Comparison of ENCODE assay signal across 17 cellular contexts in genomic region chr10:109846832-109847231, GRCh38.
DNase-seq lines count a peak whose midpoint lies in the region; ATAC-seq and TF ChIP-seq lines count a peak whose summit lies in the region.
"Had no signal": no experiment of that assay in that cellular context is flagged by ENCODE, and none has a peak within 500 bp of the region (broad histone marks: within the 10 kb centered on the region; RNA-seq: fewer than 3 reads in every experiment).

No MANE protein-coding gene starts in this region.

- H3K79me2 ChIP-seq in neural progenitor cell (ENCODE audit: low read depth) (no peaks in the 10 kb centered on the region), OCI-LY7 (ENCODE audit: insufficient read depth, low read depth, low read length) (no peaks in the 10 kb centered on the region)

- peaks cover 13% of the 10 kb centered on the region for H3K4me1 Mint-ChIP-seq in T-helper 17 cell
- peaks cover 7% of the 10 kb centered on the region for H3K4me1 Mint-ChIP-seq in neural progenitor cell
- H3K4me1 Mint-ChIP-seq: B cell had no signal

- H3K4me3 ChIP-seq in HEK293 (ENCODE audit: low read depth, low read length) (no peak overlapping the region), neural progenitor cell (no peak overlapping the region), OCI-LY7 (ENCODE audit: low read depth, low read length, poor library complexity, severe bottlenecking) (no peak overlapping the region)
- H3K4me3 ChIP-seq: HAP-1 had no signal

- no peak overlapping the region for H3K9ac ChIP-seq in neural progenitor cell

- intact Hi-C loops in OCI-LY7 (cut with micrococcal nuclease; ENCODE audit: unreplicated experiment), result no loop called here

- CTCF ChIA-PET in HEK293 (lab: Yijun Ruan, JAX), result no interaction called here
- CTCF ChIA-PET in OCI-LY7 (lab: Charles Lee; ENCODE audit: unreplicated experiment), result no interaction called here

- H3K4me3 Mint-ChIP-seq in T-helper 17 cell (no peak overlapping the region), neural progenitor cell (no peak overlapping the region)
- H3K4me3 Mint-ChIP-seq: B cell; CD4-positive, alpha-beta memory T cell; HFFc6 had no signal

- peak overlapping the region; percentile 23 for H2AFZ ChIP-seq in neural progenitor cell (replicated peaks)
- no peak overlapping the region for H2AFZ ChIP-seq in OCI-LY7 (ENCODE audit: low read length)

- DNase-seq in T-helper 17 cell (no peak), left kidney (ENCODE audit: low read depth, low spot score) (peak; percentile 25), neural progenitor cell (ENCODE audit: low spot score) (no peak), NCI-H510A (lab: John Stamatoyannopoulos, UW) (no peak), NCI-H446 treated with DMSO at 0.1 percent for 48 hours (lab: John Stamatoyannopoulos, UW) (no peak), NCI-H2029 treated with DMSO at 0.1 percent for 48 hours (lab: John Stamatoyannopoulos, UW) (no peak), OCI-LY7 (ENCODE audit: low spot score) (no peak)
- DNase-seq: ACHN; CD4-positive, alpha-beta memory T cell; DMS79; GDM1; GOT3; HFFc6 had no signal

- H3K36me3 Mint-ChIP-seq in T-helper 17 cell (ENCODE audit: low read depth) (peaks cover 10% of the 10 kb centered on the region), neural progenitor cell (no peaks in the 10 kb centered on the region)
- H3K36me3 Mint-ChIP-seq: CD4-positive, alpha-beta memory T cell had no signal

- no TSS peak for BruUV-seq in OCI-LY7 (replicated peaks; lab: Mats Ljungman, UMichigan)

- H3K27me3 ChIP-seq in neural progenitor cell, result no peaks in the 10 kb centered on the region

- H3K27ac ChIP-seq in HEK293 (ENCODE audit: extremely low read depth, low read depth, low read length), result no peak overlapping the region
- no peak overlapping the region for H3K27ac ChIP-seq in neural progenitor cell
- H3K27ac ChIP-seq in OCI-LY7 (ENCODE audit: low read depth, low read length, poor library complexity, severe bottlenecking), result no peak overlapping the region
- H3K27ac ChIP-seq: C4-2B had no signal

- H3F3A ChIP-seq in neural progenitor cell (ENCODE audit: low read depth), result peaks cover 4% of the 10 kb centered on the region

- H3K4me1 ChIP-seq in HEK293 (ENCODE audit: control insufficient read depth, insufficient read depth, low read length) (no peaks in the 10 kb centered on the region), neural progenitor cell (no peaks in the 10 kb centered on the region), OCI-LY7 (ENCODE audit: insufficient read depth, low read length, poor library complexity, severe bottlenecking) (no peaks in the 10 kb centered on the region)
- H3K4me1 ChIP-seq: HAP-1 had no signal

- TF ChIP-seq CTCF in HEK293 (tag by site-specific recombination; IDR thresholded peaks at IDR 0.05) (no peak), neural progenitor cell (IDR thresholded peaks at IDR 0.05) (no peak), OCI-LY7 (conservative IDR thresholded peaks at IDR 0.05; ENCODE audit: low read length) (no peak)

- POLR2A ChIA-PET in HEK293 (lab: Yijun Ruan, JAX), result no interaction called here
- POLR2A ChIA-PET in OCI-LY7 (lab: Charles Lee), result no interaction called here

- peak overlapping the region; percentile 69 for H3K27ac Mint-ChIP-seq in T-helper 17 cell
- H3K27ac Mint-ChIP-seq in neural progenitor cell, result no peak overlapping the region
- H3K27ac Mint-ChIP-seq: B cell, HFFc6 had no signal

- H3K36me3 ChIP-seq in HEK293 (ENCODE audit: control insufficient read depth in 2 of 2, insufficient read depth in 1 of 2, low read length in 2 of 2) (no peaks in the 10 kb centered on the region), neural progenitor cell (no peaks in the 10 kb centered on the region), OCI-LY7 (ENCODE audit: insufficient read depth, low read length) (no peaks in the 10 kb centered on the region)
- H3K36me3 ChIP-seq: HAP-1 had no signal

- no peak for ATAC-seq in T-helper 17 cell

- H4K20me1 ChIP-seq in neural progenitor cell (ENCODE audit: low read depth), result no peaks in the 10 kb centered on the region
- no peaks in the 10 kb centered on the region for H4K20me1 ChIP-seq in OCI-LY7 (ENCODE audit: insufficient read depth, low read length)

- H3K9me3 Mint-ChIP-seq in neural progenitor cell, result no peaks in the 10 kb centered on the region
- H3K9me3 Mint-ChIP-seq: HFFc6 had no signal

- H3K4me2 ChIP-seq in neural progenitor cell, result no peak overlapping the region
- no peak overlapping the region for H3K4me2 ChIP-seq in OCI-LY7 (ENCODE audit: low read length)

- no peaks in the 10 kb centered on the region for H3K9me2 ChIP-seq in OCI-LY7 (ENCODE audit: insufficient read depth, low read length)

- H3K27me3 Mint-ChIP-seq in T-helper 17 cell (peaks cover 55% of the 10 kb centered on the region), neural progenitor cell (ENCODE audit: insufficient read depth, low read depth) (peaks cover 2% of the 10 kb centered on the region)

- H3K9me3 ChIP-seq in HEK293 (ENCODE audit: control insufficient read depth, insufficient read depth, low read depth, low read length) (no peaks in the 10 kb centered on the region), T-helper 17 cell (ENCODE audit: control insufficient read depth, low read length, poor library complexity, severe bottlenecking) (peaks cover 2% of the 10 kb centered on the region), neural progenitor cell (ENCODE audit: low read depth) (no peaks in the 10 kb centered on the region), OCI-LY7 (ENCODE audit: low read length) (no peaks in the 10 kb centered on the region)
- H3K9me3 ChIP-seq: HAP-1 had no signal

TF ChIP-seq in HEK293, 187 proteins besides CTCF, POLR2A, EP300 and RAD21 (continues in another document):
- no peak for TF ChIP-seq ZNF266 (tag by site-specific recombination; IDR thresholded peaks at IDR 0.05; ENCODE audit: low read depth)
- TF ChIP-seq GFI1B (tag by site-specific recombination; IDR thresholded peaks at IDR 0.05), result no peak
- TF ChIP-seq ZNF843 (tag by site-specific recombination; IDR thresholded peaks at IDR 0.05), result no peak
- no peak for TF ChIP-seq ZNF776 (tag by site-specific recombination; IDR thresholded peaks at IDR 0.05; ENCODE audit: borderline replicate concordance)
- no peak for TF ChIP-seq PRDM2 (tag by site-specific recombination; IDR thresholded peaks at IDR 0.05; ENCODE audit: borderline replicate concordance)
- TF ChIP-seq, protein P1, sequence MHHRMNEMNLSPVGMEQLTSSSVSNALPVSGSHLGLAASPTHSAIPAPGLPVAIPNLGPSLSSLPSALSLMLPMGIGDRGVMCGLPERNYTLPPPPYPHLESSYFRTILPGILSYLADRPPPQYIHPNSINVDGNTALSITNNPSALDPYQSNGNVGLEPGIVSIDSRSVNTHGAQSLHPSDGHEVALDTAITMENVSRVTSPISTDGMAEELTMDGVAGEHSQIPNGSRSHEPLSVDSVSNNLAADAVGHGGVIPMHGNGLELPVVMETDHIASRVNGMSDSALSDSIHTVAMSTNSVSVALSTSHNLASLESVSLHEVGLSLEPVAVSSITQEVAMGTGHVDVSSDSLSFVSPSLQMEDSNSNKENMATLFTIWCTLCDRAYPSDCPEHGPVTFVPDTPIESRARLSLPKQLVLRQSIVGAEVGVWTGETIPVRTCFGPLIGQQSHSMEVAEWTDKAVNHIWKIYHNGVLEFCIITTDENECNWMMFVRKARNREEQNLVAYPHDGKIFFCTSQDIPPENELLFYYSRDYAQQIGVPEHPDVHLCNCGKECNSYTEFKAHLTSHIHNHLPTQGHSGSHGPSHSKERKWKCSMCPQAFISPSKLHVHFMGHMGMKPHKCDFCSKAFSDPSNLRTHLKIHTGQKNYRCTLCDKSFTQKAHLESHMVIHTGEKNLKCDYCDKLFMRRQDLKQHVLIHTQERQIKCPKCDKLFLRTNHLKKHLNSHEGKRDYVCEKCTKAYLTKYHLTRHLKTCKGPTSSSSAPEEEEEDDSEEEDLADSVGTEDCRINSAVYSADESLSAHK (tag by site-specific recombination; IDR thresholded peaks at IDR 0.05), result peak; percentile 99
